In genomic region chr7:136184719-136185118, GRCh38 we compare ENCODE assay signal across 21 cellular contexts.
"Had no signal": no experiment of that assay in that cellular context is flagged by ENCODE, and none has a peak within 500 bp of the region (broad histone marks: within the 10 kb centered on the region; RNA-seq: fewer than 3 reads in every experiment).

No MANE protein-coding gene starts in this region.

- H3K27me3 ChIP-seq: Peyer's patch had no signal

- H3K9me3 ChIP-seq: Peyer's patch, SJCRH30 had no signal

- H3K27ac Mint-ChIP-seq: IgD-negative memory B cell had no signal

- ATAC-seq: Right ventricle myocardium inferior had no signal

- H3K4me1 ChIP-seq: Peyer's patch, SJCRH30 had no signal

- H3K4me2 ChIP-seq: KMS-11, PC-9 had no signal

- H3K27me3 Mint-ChIP-seq: IgD-negative memory B cell had no signal

- DNase-seq: MV-4-11, NCI-H1048, NCI-H1105, NCI-H1436 treated with DMSO at 0.1 percent for 48 hours, NCI-H1694, NCI-H187 treated with DMSO at 0.1 percent for 48 hours, NCI-H2029 treated with DMSO at 0.1 percent for 48 hours, NCI-H2171 treated with DMSO at 0.1 percent for 48 hours, NCI-H446 treated with DMSO at 0.1 percent for 48 hours, NCI-H510A treated with DMSO at 0.1 percent for 48 hours, PC-9, Peyer's patch, SHP77 treated with DMSO at 0.1 percent for 48 hours, SJCRH30 had no signal

- FAIRE-seq: HTR-8/SVneo, K562 had no signal

- H2AFZ ChIP-seq: PC-9 had no signal

- H3K27ac ChIP-seq: HL-60, KMS-11, PC-9, Peyer's patch, SJCRH30, SK-N-MC had no signal

- H3K9ac ChIP-seq: KMS-11 had no signal

- H3K4me3 Mint-ChIP-seq: IgD-negative memory B cell had no signal

- H3K4me3 ChIP-seq: K562, PC-9, Peyer's patch, SJCRH30, SK-N-MC had no signal

- H3K36me3 ChIP-seq: Peyer's patch, SJCRH30 had no signal
